In the genomic region with DNA sequence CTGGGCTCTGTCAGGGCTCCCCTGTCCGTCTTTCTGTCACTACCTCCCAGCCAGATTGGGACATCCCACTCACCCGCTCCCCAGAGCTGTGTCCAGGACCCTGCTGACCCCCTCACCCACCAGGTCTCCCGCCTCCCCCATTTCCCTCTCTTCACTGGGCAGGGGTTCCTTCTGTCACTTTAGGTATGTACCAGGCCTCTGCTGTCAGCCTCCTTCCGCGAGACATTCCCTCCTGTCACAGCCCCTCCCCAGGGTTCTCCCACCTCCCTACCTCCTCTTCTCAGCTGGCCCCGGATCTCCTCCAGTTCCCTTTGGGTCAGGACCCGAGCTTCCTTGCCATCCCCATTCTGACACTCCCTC, we compare ENCODE assay signal across 1 cellular context.
TF ChIP-seq lines count a peak whose summit lies in the region.

No MANE protein-coding gene starts in this region.

TF ChIP-seq in HCT116, 20 proteins besides CTCF, POLR2A, EP300 and RAD21 (continued from another document):
- TF ChIP-seq, protein P1, sequence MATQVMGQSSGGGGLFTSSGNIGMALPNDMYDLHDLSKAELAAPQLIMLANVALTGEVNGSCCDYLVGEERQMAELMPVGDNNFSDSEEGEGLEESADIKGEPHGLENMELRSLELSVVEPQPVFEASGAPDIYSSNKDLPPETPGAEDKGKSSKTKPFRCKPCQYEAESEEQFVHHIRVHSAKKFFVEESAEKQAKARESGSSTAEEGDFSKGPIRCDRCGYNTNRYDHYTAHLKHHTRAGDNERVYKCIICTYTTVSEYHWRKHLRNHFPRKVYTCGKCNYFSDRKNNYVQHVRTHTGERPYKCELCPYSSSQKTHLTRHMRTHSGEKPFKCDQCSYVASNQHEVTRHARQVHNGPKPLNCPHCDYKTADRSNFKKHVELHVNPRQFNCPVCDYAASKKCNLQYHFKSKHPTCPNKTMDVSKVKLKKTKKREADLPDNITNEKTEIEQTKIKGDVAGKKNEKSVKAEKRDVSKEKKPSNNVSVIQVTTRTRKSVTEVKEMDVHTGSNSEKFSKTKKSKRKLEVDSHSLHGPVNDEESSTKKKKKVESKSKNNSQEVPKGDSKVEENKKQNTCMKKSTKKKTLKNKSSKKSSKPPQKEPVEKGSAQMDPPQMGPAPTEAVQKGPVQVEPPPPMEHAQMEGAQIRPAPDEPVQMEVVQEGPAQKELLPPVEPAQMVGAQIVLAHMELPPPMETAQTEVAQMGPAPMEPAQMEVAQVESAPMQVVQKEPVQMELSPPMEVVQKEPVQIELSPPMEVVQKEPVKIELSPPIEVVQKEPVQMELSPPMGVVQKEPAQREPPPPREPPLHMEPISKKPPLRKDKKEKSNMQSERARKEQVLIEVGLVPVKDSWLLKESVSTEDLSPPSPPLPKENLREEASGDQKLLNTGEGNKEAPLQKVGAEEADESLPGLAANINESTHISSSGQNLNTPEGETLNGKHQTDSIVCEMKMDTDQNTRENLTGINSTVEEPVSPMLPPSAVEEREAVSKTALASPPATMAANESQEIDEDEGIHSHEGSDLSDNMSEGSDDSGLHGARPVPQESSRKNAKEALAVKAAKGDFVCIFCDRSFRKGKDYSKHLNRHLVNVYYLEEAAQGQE (IDR thresholded peaks at IDR 0.05; ENCODE audit: low read depth) = no peak
- TF ChIP-seq CBX3 (IDR thresholded peaks at IDR 0.05; ENCODE audit: low read depth) (no peak), ZBTB33 (IDR thresholded peaks at IDR 0.05; ENCODE audit: extremely low read depth, insufficient replicate concordance, low read length) (no peak), EZH2phosphoT487 (IDR thresholded peaks at IDR 0.05; ENCODE audit: borderline replicate concordance) (no peak), CEBPB (IDR thresholded peaks at IDR 0.05; ENCODE audit: low read depth) (no peak), ELF1 (IDR thresholded peaks at IDR 0.05; ENCODE audit: borderline replicate concordance, low read depth) (no peak), ATF3 (IDR thresholded peaks at IDR 0.05) (no peak), POLR2AphosphoS5 (IDR thresholded peaks at IDR 0.05; ENCODE audit: low read depth, low read length) (no peak), SRF (IDR thresholded peaks at IDR 0.05; ENCODE audit: low read depth) (no peak), SP1 (IDR thresholded peaks at IDR 0.05; ENCODE audit: low read depth) (no peak)
- TF ChIP-seq, protein P2, sequence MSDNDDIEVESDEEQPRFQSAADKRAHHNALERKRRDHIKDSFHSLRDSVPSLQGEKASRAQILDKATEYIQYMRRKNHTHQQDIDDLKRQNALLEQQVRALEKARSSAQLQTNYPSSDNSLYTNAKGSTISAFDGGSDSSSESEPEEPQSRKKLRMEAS (IDR thresholded peaks at IDR 0.05) = no peak
